ENCODE assay signal across 13 cellular contexts in genomic region chr1:154696001-154696400, GRCh38.
DNase-seq lines count a peak whose midpoint lies in the region; ATAC-seq and TF ChIP-seq lines count a peak whose summit lies in the region.
"Had no signal": no experiment of that assay in that cellular context is flagged by ENCODE, and none has a peak within 500 bp of the region (broad histone marks: within the 10 kb centered on the region; RNA-seq: fewer than 3 reads in every experiment).

No MANE protein-coding gene starts in this region.

- CTCF ChIA-PET in HCT116 (lab: Charles Lee), result no interaction called here

- H3K9me2 ChIP-seq in HCT116 (ENCODE audit: insufficient read depth), result no peaks in the 10 kb centered on the region

- H3K4me1 ChIP-seq in HCT116 (ENCODE audit: control insufficient read depth in 1 of 2, insufficient read depth in 2 of 2, low read length in 2 of 2) (peaks cover 9 to 23% of the 10 kb centered on the region in 2 experiments), lower lobe of right lung (no peaks in the 10 kb centered on the region), left lung (no peaks in the 10 kb centered on the region)
- H3K4me1 ChIP-seq: parathyroid adenoma had no signal

- DNase-seq in AG09319 (ENCODE audit: extremely low read depth, low read depth) (no peak), HCT116 (ENCODE audit: low read depth, low spot score) (no peak), astrocyte of the hippocampus (ENCODE audit: low read depth, low spot score) (peak; percentile 10), lower lobe of right lung (no peak), left lung (no peak), cerebellar nuclear complex (lab: John Stamatoyannopoulos, UW) (no peak), GDM1 (lab: John Stamatoyannopoulos, UW) (no peak), COR-L47 (lab: John Stamatoyannopoulos, UW) (no peak)
- DNase-seq: SHP77 treated with DMSO at 0.1 percent for 48 hours; stimulated activated naive CD4-positive, alpha-beta T cell had no signal

- H3K27ac ChIP-seq in HCT116 (ENCODE audit: low read depth, low read length), result no peak overlapping the region
- no peak overlapping the region for H3K27ac ChIP-seq in lower lobe of right lung
- H3K27ac ChIP-seq in left lung, result no peak overlapping the region
- H3K27ac ChIP-seq: gastroesophageal sphincter, parathyroid adenoma had no signal

- intact Hi-C loops in HCT116 (cut with micrococcal nuclease) (no loop called here), lower lobe of right lung (cut with DNase I) (no loop called here), left lung (cut with DNase I) (no loop called here)

- H2AFZ ChIP-seq in HCT116 (ENCODE audit: low read depth, low read length, poor library complexity, severe bottlenecking), result no peak overlapping the region
- H2AFZ ChIP-seq: parathyroid adenoma had no signal

- ATAC-seq in HCT116 (peak; percentile 65), lower lobe of right lung (no peak), left lung (no peak)
- ATAC-seq: activated T-helper 17 cell treated with anti-CD3 and anti-CD28 coated beads, Interleukin-2, amount 50 U/mL, for 72 hours; gastroesophageal sphincter had no signal

- H3K27me3 ChIP-seq in HCT116 (ENCODE audit: insufficient read depth, low read length) (no peaks in the 10 kb centered on the region), lower lobe of right lung (ENCODE audit: low read depth) (no peaks in the 10 kb centered on the region), left lung (peaks cover 0 to 15% of the 10 kb centered on the region in 2 donors)
- H3K27me3 ChIP-seq: gastroesophageal sphincter had no signal

- RAD21 ChIA-PET in HCT116 (lab: Charles Lee; ENCODE audit: low non-redundant PET in 1 of 2, low total read pairs in 2 of 2, uncharacterized antibody in 2 of 2, unreplicated experiment in 2 of 2), result no interaction called here

- peak; percentile 55 for TF ChIP-seq RAD21 in HCT116 (IDR thresholded peaks at IDR 0.05; ENCODE audit: low read depth)

- H3K36me3 ChIP-seq in HCT116 (ENCODE audit: control insufficient read depth in 1 of 2, insufficient read depth in 2 of 2, low read length in 2 of 2) (no peaks in the 10 kb centered on the region), lower lobe of right lung (no peaks in the 10 kb centered on the region), left lung (no peaks in the 10 kb centered on the region)
- H3K36me3 ChIP-seq: gastroesophageal sphincter had no signal

- TF ChIP-seq POLR2A in HCT116 (IDR thresholded peaks at IDR 0.05; ENCODE audit: borderline replicate concordance, extremely low read depth, insufficient read depth, insufficient read length), result no peak

- H3K9me3 ChIP-seq in HCT116 (ENCODE audit: control insufficient read depth in 1 of 2, insufficient read depth in 1 of 2, low read depth in 1 of 2, low read length in 2 of 2), result no peaks in the 10 kb centered on the region
- no peaks in the 10 kb centered on the region for H3K9me3 ChIP-seq in lower lobe of right lung
- no peaks in the 10 kb centered on the region for H3K9me3 ChIP-seq in left lung
- H3K9me3 ChIP-seq: gastroesophageal sphincter had no signal

- TF ChIP-seq CTCF in AG09319 (IDR thresholded peaks at IDR 0.05; ENCODE audit: low read depth, low read length) (peak; percentile 26), HCT116 (IDR thresholded peaks at IDR 0.05 in 2 of 3, conservative IDR thresholded peaks at IDR 0.05 in 1 of 3; ENCODE audit: borderline replicate concordance in 1 of 3, insufficient read depth in 1 of 3, low read depth in 2 of 3, low read length in 2 of 3) (peak; percentile 41 to 52 (median 49); a peak in 5 of 6 replicates), lower lobe of right lung (IDR thresholded peaks at IDR 0.05) (peak; percentile 15), left lung (IDR thresholded peaks at IDR 0.05) (peak in 1 of 2 donors; percentile 9)

- H3K79me2 ChIP-seq in HCT116 (ENCODE audit: insufficient read depth, low read length), result no peaks in the 10 kb centered on the region
- H3K79me2 ChIP-seq: parathyroid adenoma had no signal

- no TSS peak for BruUV-seq in HCT116 (replicated peaks; lab: Mats Ljungman, UMichigan)

- no peak overlapping the region for H3K9ac ChIP-seq in HCT116 (ENCODE audit: low read length)
- H3K9ac ChIP-seq: parathyroid adenoma had no signal

- POLR2A ChIA-PET in HCT116 (lab: Charles Lee), result no interaction called here

- H3K4me3 ChIP-seq in HCT116 (replicated peaks in 1 of 2; ENCODE audit: low read depth in 1 of 2, low read length in 2 of 2), result no peak overlapping the region
- H3K4me3 ChIP-seq in lower lobe of right lung, result no peak overlapping the region
- no peak overlapping the region for H3K4me3 ChIP-seq in left lung
- H3K4me3 ChIP-seq: gastroesophageal sphincter had no signal

- no peaks in the 10 kb centered on the region for H4K20me1 ChIP-seq in HCT116 (ENCODE audit: insufficient read depth)

- H3K4me2 ChIP-seq in HCT116 (ENCODE audit: low read length), result no peak overlapping the region

TF ChIP-seq in HCT116, 20 proteins besides CTCF, POLR2A, EP300 and RAD21:
- TF ChIP-seq SP1 (IDR thresholded peaks at IDR 0.05; ENCODE audit: low read depth) (no peak), EGR1 (IDR thresholded peaks at IDR 0.05; ENCODE audit: low read depth) (no peak), ATF3 (IDR thresholded peaks at IDR 0.05) (no peak), ELF1 (IDR thresholded peaks at IDR 0.05; ENCODE audit: borderline replicate concordance, low read depth) (no peak), CEBPB (IDR thresholded peaks at IDR 0.05; ENCODE audit: low read depth) (no peak), SIN3A (IDR thresholded peaks at IDR 0.05; ENCODE audit: low read depth) (no peak), EZH2phosphoT487 (IDR thresholded peaks at IDR 0.05; ENCODE audit: borderline replicate concordance) (no peak), EZH2 (IDR thresholded peaks at IDR 0.05) (no peak), ZNF274 (IDR thresholded peaks at IDR 0.05; ENCODE audit: low read depth, low read length) (no peak), JUND (IDR thresholded peaks at IDR 0.05) (no peak), TCF7L2 (IDR thresholded peaks at IDR 0.05; ENCODE audit: borderline replicate concordance, extremely low read depth, insufficient read depth, insufficient read length) (no peak), CBX3 (IDR thresholded peaks at IDR 0.05; ENCODE audit: low read depth) (no peak)
